In genomic region chr20:50314326-50314725, GRCh38 we compare ENCODE assay signal across 14 cellular contexts.
"Had no signal": no experiment of that assay in that cellular context is flagged by ENCODE, and none has a peak within 500 bp of the region (broad histone marks: within the 10 kb centered on the region; RNA-seq: fewer than 3 reads in every experiment).

No MANE protein-coding gene starts in this region.

- DNase-seq: activated CD4-positive, alpha-beta T cell treated with anti-CD3 and anti-CD28 coated beads, Interleukin-2, amount 50 U/mL, for 48 hours; activated CD4-positive, CD25-positive, alpha-beta regulatory T cell treated with anti-CD3 and anti-CD28 coated beads, Interleukin-2, amount 50 U/mL, for 72 hours; activated CD8-positive, alpha-beta memory T cell treated with anti-CD3 and anti-CD28 coated beads, Interleukin-2, amount 10 ng/mL, durations not matched to agents 7 days and 5 days; activated effector memory CD4-positive, alpha-beta T cell treated with anti-CD3 and anti-CD28 coated beads, Interleukin-2, amount 50 U/mL, for 16 hours; activated T-cell treated with anti-CD3 and anti-CD28 coated beads, Interleukin-2, amount 50 U/mL, for 24 hours; amygdala; dermis blood vessel endothelial cell; left colon; mucosa of descending colon; stimulated activated CD4-positive, alpha-beta T cell treated with anti-CD3 and anti-CD28 coated beads, Interleukin-4, amount 100 ng/mL, for 4 hours; stimulated activated naive CD8-positive, alpha-beta T cell treated with anti-CD3 and anti-CD28 coated beads, Interleukin-15, amount 100 ng/mL, for 72 hours had no signal

- H3K27me3 ChIP-seq: ovary had no signal

- H3K4me3 ChIP-seq: mucosa of descending colon, ovary had no signal

- H3K9me3 ChIP-seq: mucosa of descending colon, ovary had no signal

- H3K4me3 Mint-ChIP-seq: activated CD8-positive, alpha-beta memory T cell treated with anti-CD3 and anti-CD28 coated beads, Interleukin-2, amount 10 ng/mL, durations not matched to agents 7 days and 5 days; activated naive CD8-positive, alpha-beta T cell; activated T-cell treated with anti-CD3 and anti-CD28 coated beads, Interleukin-2, amount 50 U/mL, for 24 hours; brain; stimulated activated naive CD8-positive, alpha-beta T cell treated with anti-CD3 and anti-CD28 coated beads, Interleukin-15, amount 100 ng/mL, for 72 hours had no signal

- H3K27ac Mint-ChIP-seq: activated CD8-positive, alpha-beta memory T cell treated with anti-CD3 and anti-CD28 coated beads, Interleukin-2, amount 10 ng/mL, durations not matched to agents 7 days and 5 days; activated naive CD8-positive, alpha-beta T cell; activated T-cell treated with anti-CD3 and anti-CD28 coated beads, Interleukin-2, amount 50 U/mL, for 24 hours; stimulated activated naive CD8-positive, alpha-beta T cell treated with anti-CD3 and anti-CD28 coated beads, Interleukin-15, amount 100 ng/mL, for 72 hours had no signal

- H3K36me3 ChIP-seq: ovary had no signal

- H3K9me3 Mint-ChIP-seq: activated T-cell treated with anti-CD3 and anti-CD28 coated beads, Interleukin-2, amount 50 U/mL, for 24 hours; stimulated activated naive CD8-positive, alpha-beta T cell treated with anti-CD3 and anti-CD28 coated beads, Interleukin-15, amount 100 ng/mL, for 72 hours had no signal

- ATAC-seq: activated CD8-positive, alpha-beta memory T cell treated with anti-CD3 and anti-CD28 coated beads, Interleukin-2, amount 10 ng/mL, durations not matched to agents 7 days and 5 days; left colon; mucosa of descending colon; stimulated activated naive CD8-positive, alpha-beta T cell treated with anti-CD3 and anti-CD28 coated beads, Interleukin-15, amount 100 ng/mL, for 72 hours had no signal

- H3K36me3 Mint-ChIP-seq: activated naive CD8-positive, alpha-beta T cell; brain had no signal
